ENCODE assay signal across 26 cellular contexts in genomic region chr7:97015279-97015678, GRCh38. TPM values are rescaled to one million over a fixed set of nuclear protein-coding genes. Genes with fewer than 3 reads are reported as not detected.
"Had no signal": no experiment of that assay in that cellular context is flagged by ENCODE, and none has a peak within 500 bp of the region (broad histone marks: within the 10 kb centered on the region; RNA-seq: fewer than 3 reads in every experiment).

No MANE protein-coding gene starts in this region.

- H3K27me3 ChIP-seq: ovary had no signal

- H3K4me3 Mint-ChIP-seq: activated T-cell treated with anti-CD3 and anti-CD28 coated beads, Interleukin-2, amount 50 U/mL, for 4 hours; immature natural killer cell had no signal

- H3K4me3 ChIP-seq: ascending aorta, breast epithelium, ovary, psoas muscle, smooth muscle cell, stomach had no signal

- ATAC-seq: activated CD4-positive, CD25-positive, alpha-beta regulatory T cell treated with anti-CD3 and anti-CD28 coated beads, Interleukin-2, amount 50 U/mL, for 24 hours; activated T-cell treated with anti-CD3 and anti-CD28 coated beads, Interleukin-2, amount 50 U/mL, for 4 hours; naive thymus-derived CD4-positive, alpha-beta T cell; psoas muscle; sciatic nerve had no signal

- H3K9me3 Mint-ChIP-seq: activated T-cell treated with anti-CD3 and anti-CD28 coated beads, Interleukin-2, amount 50 U/mL, for 4 hours had no signal

- H3K9me3 ChIP-seq: ascending aorta, breast epithelium, ovary, psoas muscle had no signal

- H3K27ac Mint-ChIP-seq: immature natural killer cell had no signal

- H3K27ac ChIP-seq: ascending aorta, breast epithelium, ovary, psoas muscle, stomach had no signal

- H3K4me2 ChIP-seq: smooth muscle cell had no signal

- H3K36me3 ChIP-seq: ascending aorta, breast epithelium, ovary, stomach had no signal

- H3K4me1 ChIP-seq: breast epithelium had no signal

- DNase-seq: activated CD4-positive, alpha-beta T cell treated with anti-CD3 and anti-CD28 coated beads, Interleukin-2, amount 50 U/mL, for 1 hour; activated CD8-positive, alpha-beta memory T cell treated with anti-CD3 and anti-CD28 coated beads, Interleukin-2, amount 50 U/mL, for 4 hours; activated effector memory CD4-positive, alpha-beta T cell treated with Interleukin-2 at 50 U/mL for 16 hours; activated naive CD4-positive, alpha-beta T cell treated with anti-CD3 and anti-CD28 coated beads, Interleukin-2, amount 50 U/mL, for 16 hours; activated T-cell treated with anti-CD3 and anti-CD28 coated beads, Interleukin-2, amount 50 U/mL, for 4 hours; cerebellar nuclear complex; cortex of kidney; erythroblast; foreskin melanocyte; immature natural killer cell; mesenchymal stem cell; naive thymus-derived CD4-positive, alpha-beta T cell; ovary; psoas muscle; stimulated activated CD4-positive, alpha-beta T cell treated with anti-CD3 and anti-CD28 coated beads, Interleukin-4, amount 100 ng/mL, for 1 hour; stomach; T1000; trophoblast cell had no signal

RNA-seq across cellular contexts. Expression of gene DLX5, which starts 9.4 kb away (rescaled TPM):
- total RNA-seq: activated T-cell treated with anti-CD3 and anti-CD28 coated beads, Interleukin-2, amount 50 U/mL, for 4 hours; ascending aorta; breast epithelium; liver; mucosa of gallbladder; naive thymus-derived CD4-positive, alpha-beta T cell; psoas muscle; T-helper 1 cell treated with Interleukin-12 subunit alpha and Interleukin-12 subunit beta and Interleukin-4 antibody, amounts not matched to agents 30 ng/mL and 1 ng/mL, for 36 hours had no signal
- polyA plus RNA-seq: immature natural killer cell; liver; naive thymus-derived CD4-positive, alpha-beta T cell; psoas muscle had no signal

RNA-seq across cellular contexts. Expression of gene DLX6, which starts 9.9 kb away (rescaled TPM):
- total RNA-seq: activated T-cell treated with anti-CD3 and anti-CD28 coated beads, Interleukin-2, amount 50 U/mL, for 4 hours; ascending aorta; liver; mucosa of gallbladder; naive thymus-derived CD4-positive, alpha-beta T cell; psoas muscle; sciatic nerve; stomach; T-helper 1 cell treated with Interleukin-12 subunit alpha and Interleukin-12 subunit beta and Interleukin-4 antibody, amounts not matched to agents 30 ng/mL and 1 ng/mL, for 36 hours had no signal
- polyA plus RNA-seq: immature natural killer cell; liver; naive thymus-derived CD4-positive, alpha-beta T cell; psoas muscle had no signal
